20 cellular contexts compared by ENCODE assay signal in genomic region chr5:56564451-56565223, GRCh38.
DNase-seq lines count a peak whose midpoint lies in the region; ATAC-seq and TF ChIP-seq lines count a peak whose summit lies in the region.
"Had no signal": no experiment of that assay in that cellular context is flagged by ENCODE, and none has a peak within 500 bp of the region (broad histone marks: within the 10 kb centered on the region; RNA-seq: fewer than 3 reads in every experiment).

No MANE protein-coding gene starts in this region.

- H3K4me1 Mint-ChIP-seq in stimulated activated memory B cell treated with anti-CD40 and anti-IgM and Interleukin-4, amounts not matched to agents 10 μg/mL and 1 μg/mL and 100 μg/mL, for 72 hours, result peaks cover 39% of the 10 kb centered on the region
- H3K4me1 Mint-ChIP-seq in activated T-helper 1 cell treated with anti-CD3 and anti-CD28 coated beads, Interleukin-12 subunit alpha, Interleukin-12 subunit beta, Interleukin-2, Interleukin-4 antibody, amounts not matched to agents 30 ng/mL and 10 ng/mL and 1 ng/mL, durations not matched to agents 14 hours and 24 hours and 36 hours (ENCODE audit: low read depth), result peaks cover 7% of the 10 kb centered on the region

- ATAC-seq in stimulated activated memory B cell treated with anti-CD40 and anti-IgM and Interleukin-4, amounts not matched to agents 10 μg/mL and 1 μg/mL and 100 μg/mL, for 72 hours, result no peak

- intact Hi-C loops in activated T-helper 1 cell treated with anti-CD3 and anti-CD28 coated beads, Interleukin-12 subunit alpha, Interleukin-12 subunit beta, Interleukin-2, Interleukin-4 antibody, amounts not matched to agents 30 ng/mL and 10 ng/mL and 1 ng/mL, durations not matched to agents 14 hours and 24 hours and 36 hours (cut with micrococcal nuclease), result no loop called here

- H3K9me3 ChIP-seq in OCI-LY1 (ENCODE audit: low read length) (no peaks in the 10 kb centered on the region), osteoblast (ENCODE audit: low read depth, low read length) (no peaks in the 10 kb centered on the region)
- H3K9me3 ChIP-seq: MG63, psoas muscle, thyroid gland had no signal

- H3K36me3 Mint-ChIP-seq in stimulated activated memory B cell treated with anti-CD40 and anti-IgM and Interleukin-4, amounts not matched to agents 10 μg/mL and 1 μg/mL and 100 μg/mL, for 72 hours, result no peaks in the 10 kb centered on the region
- H3K36me3 Mint-ChIP-seq in activated T-helper 1 cell treated with anti-CD3 and anti-CD28 coated beads, Interleukin-12 subunit alpha, Interleukin-12 subunit beta, Interleukin-2, Interleukin-4 antibody, amounts not matched to agents 30 ng/mL and 10 ng/mL and 1 ng/mL, durations not matched to agents 14 hours and 24 hours and 36 hours (ENCODE audit: low read depth), result no peaks in the 10 kb centered on the region
- H3K36me3 Mint-ChIP-seq: activated naive CD8-positive, alpha-beta T cell treated with anti-CD3 and anti-CD28 coated beads, Interleukin-2, amount 10 ng/mL, durations not matched to agents 7 days and 5 days had no signal

- no peak overlapping the region for H3K9ac ChIP-seq in OCI-LY1 (ENCODE audit: low read length)

- H4K20me1 ChIP-seq in OCI-LY1 (ENCODE audit: insufficient read depth, low read length) (no peaks in the 10 kb centered on the region), osteoblast (ENCODE audit: insufficient read depth, low read length) (no peaks in the 10 kb centered on the region)

- H3K27ac Mint-ChIP-seq in stimulated activated memory B cell treated with anti-CD40 and anti-IgM and Interleukin-4, amounts not matched to agents 10 μg/mL and 1 μg/mL and 100 μg/mL, for 72 hours, result peak overlapping the region; percentile 2
- no peak overlapping the region for H3K27ac Mint-ChIP-seq in activated T-helper 1 cell treated with anti-CD3 and anti-CD28 coated beads, Interleukin-12 subunit alpha, Interleukin-12 subunit beta, Interleukin-2, Interleukin-4 antibody, amounts not matched to agents 30 ng/mL and 10 ng/mL and 1 ng/mL, durations not matched to agents 14 hours and 24 hours and 36 hours
- H3K27ac Mint-ChIP-seq: activated CD4-positive, alpha-beta T cell treated with anti-CD3 and anti-CD28 coated beads, Interleukin-2, amount 10 ng/mL, durations not matched to agents 7 days and 5 days; activated naive CD8-positive, alpha-beta T cell treated with anti-CD3 and anti-CD28 coated beads, Interleukin-2, amount 10 ng/mL, durations not matched to agents 7 days and 5 days; activated T-cell treated with anti-CD3 and anti-CD28 coated beads, Interleukin-2, amount 50 U/mL, for 24 hours had no signal

- H3K36me3 ChIP-seq in OCI-LY1 (ENCODE audit: insufficient read depth, low read length), result no peaks in the 10 kb centered on the region
- H3K36me3 ChIP-seq in osteoblast (ENCODE audit: insufficient read depth, low read length), result no peaks in the 10 kb centered on the region
- H3K36me3 ChIP-seq: MG63, thyroid gland had no signal

- H3K4me1 ChIP-seq in OCI-LY1 (ENCODE audit: insufficient read depth, low read length, severe bottlenecking), result peaks cover 34% of the 10 kb centered on the region
- peaks cover under 1% of the 10 kb centered on the region for H3K4me1 ChIP-seq in osteoblast (ENCODE audit: insufficient read depth, low read length)
- H3K4me1 ChIP-seq: psoas muscle had no signal

- H3K9me3 Mint-ChIP-seq in stimulated activated memory B cell treated with anti-CD40 and anti-IgM and Interleukin-4, amounts not matched to agents 10 μg/mL and 1 μg/mL and 100 μg/mL, for 72 hours, result no peaks in the 10 kb centered on the region
- H3K9me3 Mint-ChIP-seq in activated T-helper 1 cell treated with anti-CD3 and anti-CD28 coated beads, Interleukin-12 subunit alpha, Interleukin-12 subunit beta, Interleukin-2, Interleukin-4 antibody, amounts not matched to agents 30 ng/mL and 10 ng/mL and 1 ng/mL, durations not matched to agents 14 hours and 24 hours and 36 hours, result no peaks in the 10 kb centered on the region
- H3K9me3 Mint-ChIP-seq: activated naive CD8-positive, alpha-beta T cell treated with anti-CD3 and anti-CD28 coated beads, Interleukin-2, amount 10 ng/mL, durations not matched to agents 7 days and 5 days; activated T-cell treated with anti-CD3 and anti-CD28 coated beads, Interleukin-2, amount 50 U/mL, for 24 hours had no signal

- H3K4me3 Mint-ChIP-seq in stimulated activated memory B cell treated with anti-CD40 and anti-IgM and Interleukin-4, amounts not matched to agents 10 μg/mL and 1 μg/mL and 100 μg/mL, for 72 hours, result no peak overlapping the region
- no peak overlapping the region for H3K4me3 Mint-ChIP-seq in activated T-helper 1 cell treated with anti-CD3 and anti-CD28 coated beads, Interleukin-12 subunit alpha, Interleukin-12 subunit beta, Interleukin-2, Interleukin-4 antibody, amounts not matched to agents 30 ng/mL and 10 ng/mL and 1 ng/mL, durations not matched to agents 14 hours and 24 hours and 36 hours
- H3K4me3 Mint-ChIP-seq: activated CD4-positive, alpha-beta T cell treated with anti-CD3 and anti-CD28 coated beads, Interleukin-2, amount 10 ng/mL, durations not matched to agents 7 days and 5 days; activated naive CD8-positive, alpha-beta T cell treated with anti-CD3 and anti-CD28 coated beads, Interleukin-2, amount 10 ng/mL, durations not matched to agents 7 days and 5 days; activated T-cell treated with anti-CD3 and anti-CD28 coated beads, Interleukin-2, amount 50 U/mL, for 24 hours had no signal

- no peak overlapping the region for H3K4me3 ChIP-seq in OCI-LY1 (ENCODE audit: low read depth, low read length, poor library complexity, severe bottlenecking)
- no peak overlapping the region for H3K4me3 ChIP-seq in osteoblast (ENCODE audit: insufficient read depth, low read length)
- H3K4me3 ChIP-seq: hepatocyte, MG63, psoas muscle, thyroid gland had no signal

- no peaks in the 10 kb centered on the region for H3K9me2 ChIP-seq in OCI-LY1 (ENCODE audit: low read depth, low read length)

- H2AFZ ChIP-seq in OCI-LY1 (ENCODE audit: low read length) (no peak overlapping the region), osteoblast (ENCODE audit: low read length) (no peak overlapping the region)
- H2AFZ ChIP-seq: hepatocyte had no signal

- H3F3A ChIP-seq in OCI-LY1 (ENCODE audit: insufficient read depth, low read length), result no peaks in the 10 kb centered on the region

- H3K27me3 ChIP-seq in OCI-LY1 (ENCODE audit: insufficient read depth, low read length) (no peaks in the 10 kb centered on the region), osteoblast (ENCODE audit: insufficient read depth, low read length) (peaks cover 8% of the 10 kb centered on the region)
- H3K27me3 ChIP-seq: hepatocyte, MG63, thyroid gland had no signal

- H3K27ac ChIP-seq in OCI-LY1 (ENCODE audit: low read depth, low read length, poor library complexity, severe bottlenecking) (no peak overlapping the region), osteoblast (ENCODE audit: low read depth, low read length) (no peak overlapping the region)
- H3K27ac ChIP-seq: hepatocyte, psoas muscle, thyroid gland had no signal

- H3K27me3 Mint-ChIP-seq in stimulated activated memory B cell treated with anti-CD40 and anti-IgM and Interleukin-4, amounts not matched to agents 10 μg/mL and 1 μg/mL and 100 μg/mL, for 72 hours, result no peaks in the 10 kb centered on the region
- H3K27me3 Mint-ChIP-seq in activated T-helper 1 cell treated with anti-CD3 and anti-CD28 coated beads, Interleukin-12 subunit alpha, Interleukin-12 subunit beta, Interleukin-2, Interleukin-4 antibody, amounts not matched to agents 30 ng/mL and 10 ng/mL and 1 ng/mL, durations not matched to agents 14 hours and 24 hours and 36 hours (ENCODE audit: insufficient read depth), result peaks cover 12% of the 10 kb centered on the region
- H3K27me3 Mint-ChIP-seq: activated CD4-positive, alpha-beta T cell treated with anti-CD3 and anti-CD28 coated beads, Interleukin-2, amount 10 ng/mL, durations not matched to agents 7 days and 5 days; activated naive CD8-positive, alpha-beta T cell treated with anti-CD3 and anti-CD28 coated beads, Interleukin-2, amount 10 ng/mL, durations not matched to agents 7 days and 5 days; activated T-cell treated with anti-CD3 and anti-CD28 coated beads, Interleukin-2, amount 50 U/mL, for 24 hours had no signal

- DNase-seq in SIG-M5 treated with dmso at 0.1 percent for 504 hours (lab: John Stamatoyannopoulos, UW; ENCODE audit: unreplicated experiment) (peak; percentile 27), SIG-M5 (lab: John Stamatoyannopoulos, UW) (no peak), fibroblast of peridontal ligament (ENCODE audit: extremely low read depth) (peak; percentile 8), osteoblast (ENCODE audit: insufficient read length, low spot score, missing footprints) (no peak), T-helper 9 cell (no peak)
- no peak for DNase-seq in activated T-helper 1 cell treated with anti-CD3 and anti-CD28 coated beads, Interleukin-12 subunit alpha, Interleukin-12 subunit beta, Interleukin-2, Interleukin-4 antibody, amounts not matched to agents 30 ng/mL and 10 ng/mL and 1 ng/mL, durations not matched to agents 14 hours and 24 hours and 36 hours (ENCODE audit: low spot score)
- DNase-seq: ACHN; activated CD4-positive, alpha-beta T cell treated with anti-CD3 and anti-CD28 coated beads, Interleukin-2, amount 10 ng/mL, durations not matched to agents 7 days and 5 days; activated naive CD8-positive, alpha-beta T cell treated with anti-CD3 and anti-CD28 coated beads, Interleukin-2, amount 10 ng/mL, durations not matched to agents 7 days and 5 days; activated T-cell treated with anti-CD3 and anti-CD28 coated beads, Interleukin-2, amount 50 U/mL, for 24 hours; Calu3; cerebellar nuclear complex; MG63; psoas muscle; SHP77; T-helper 2 cell; thyroid gland had no signal

- H3K79me2 ChIP-seq in OCI-LY1 (ENCODE audit: insufficient read depth, low read length), result no peaks in the 10 kb centered on the region
- H3K79me2 ChIP-seq in osteoblast (ENCODE audit: insufficient read depth, low read length), result no peaks in the 10 kb centered on the region
- H3K79me2 ChIP-seq: hepatocyte had no signal

- TF ChIP-seq CTCF in OCI-LY1 (IDR thresholded peaks at IDR 0.05; ENCODE audit: low read length) (no peak), osteoblast (IDR thresholded peaks at IDR 0.05; ENCODE audit: extremely low read depth, low read depth, low read length) (no peak)

- H3K4me2 ChIP-seq in OCI-LY1 (ENCODE audit: low read length) (peak overlapping the region; percentile 48; the same call in 1 of the 2 replicates), osteoblast (ENCODE audit: insufficient read depth, low read length) (no peak overlapping the region)
- H3K4me2 ChIP-seq: hepatocyte had no signal

Comparison
In these comparisons a context has a peak if more than half of its experiments do, and no peak if none do; other contexts are left out.
1. DNase-seq: peak in SIG-M5 treated with dmso at 0.1 percent for 504 hours (single experiment) and fibroblast of peridontal ligament (single experiment); none in SIG-M5 (single experiment), osteoblast (single experiment), activated T-helper 1 cell treated with anti-CD3 and anti-CD28 coated beads, Interleukin-12 subunit alpha, Interleukin-12 subunit beta, Interleukin-2, Interleukin-4 antibody, amounts not matched to agents 30 ng/mL and 10 ng/mL and 1 ng/mL, durations not matched to agents 14 hours and 24 hours and 36 hours (single experiment) and T-helper 9 cell (single experiment).